27 cellular contexts compared by ENCODE assay signal in genomic region chr3:107644631-107645030, GRCh38.
DNase-seq lines count a peak whose midpoint lies in the region; ATAC-seq and TF ChIP-seq lines count a peak whose summit lies in the region.
"Had no signal": no experiment of that assay in that cellular context is flagged by ENCODE, and none has a peak within 500 bp of the region (broad histone marks: within the 10 kb centered on the region; RNA-seq: fewer than 3 reads in every experiment).

No MANE protein-coding gene starts in this region.

- WGBS in mammary epithelial cell (ENCODE audit: low coverage, missing lambda C conversion rate): 48% methylated on average over 3 of the region's 3 CpGs
- WGBS in SK-N-SH (ENCODE audit: low lambda C conversion rate): 61% methylated on average over 3 of the region's 3 CpGs

- H3K27ac ChIP-seq in mammary epithelial cell (ENCODE audit: insufficient read depth, low read depth, low read length) (no peak overlapping the region), breast epithelium (no peak overlapping the region), SK-N-SH (ENCODE audit: low read depth in 2 of 2, low read length in 1 of 2) (peak overlapping the region in 1 of 2 experiments; percentile 30; a peak in 2 of 4 replicates), fibroblast of lung (ENCODE audit: insufficient read depth, low read length) (no peak overlapping the region)
- H3K27ac ChIP-seq: colonic mucosa, left lung, pancreas, suprapubic skin, uterus had no signal

- H3K4me1 ChIP-seq in mammary epithelial cell (ENCODE audit: insufficient read depth, low read length) (peaks cover 2% of the 10 kb centered on the region), breast epithelium (no peaks in the 10 kb centered on the region), SK-N-SH (ENCODE audit: control insufficient read depth in 1 of 2, insufficient read depth in 2 of 2, low read depth in 1 of 2, low read length in 1 of 2) (peaks cover 0 to 14% of the 10 kb centered on the region in 2 experiments; a peak in 2 of 4 replicates), fibroblast of lung (ENCODE audit: control insufficient read depth, extremely low read depth, insufficient read depth, low read length) (no peaks in the 10 kb centered on the region)
- H3K4me1 ChIP-seq: colonic mucosa, left lung, pancreas, uterus had no signal

- H3K36me3 ChIP-seq in mammary epithelial cell (ENCODE audit: insufficient read depth, low read length): peaks cover 3% of the 10 kb centered on the region
- H3K36me3 ChIP-seq in breast epithelium: no peaks in the 10 kb centered on the region
- H3K36me3 ChIP-seq in SK-N-SH (replicated peaks in 1 of 2; ENCODE audit: control insufficient read depth in 1 of 2, insufficient read depth in 2 of 2, low read length in 1 of 2): peaks cover 0 to 12% of the 10 kb centered on the region in 2 experiments
- H3K36me3 ChIP-seq in fibroblast of lung (ENCODE audit: control insufficient read depth, insufficient read depth, low read length): no peaks in the 10 kb centered on the region
- H3K36me3 ChIP-seq: colonic mucosa, left lung, pancreas, suprapubic skin, uterus had no signal

- TF ChIP-seq POLR2A in breast epithelium (IDR thresholded peaks at IDR 0.05): no peak

- no peaks in the 10 kb centered on the region for H3K9me2 ChIP-seq in SK-N-SH

- no peaks in the 10 kb centered on the region for H3K36me3 Mint-ChIP-seq in stimulated activated effector memory CD8-positive, alpha-beta T cell treated with anti-CD3 and anti-CD28 coated beads, Interleukin-12 subunit alpha, Interleukin-12 subunit beta, amount 100 ng/mL, for 72 hours
- H3K36me3 Mint-ChIP-seq in natural killer cell (no peaks in the 10 kb centered on the region), CD14-positive monocyte (peaks cover 15% of the 10 kb centered on the region in 2 donors)

- TF ChIP-seq RAD21 in SK-N-SH (IDR thresholded peaks at IDR 0.05; ENCODE audit: low read length): no peak

- intact Hi-C loops in mammary epithelial cell (cut with micrococcal nuclease) (no loop called here), breast epithelium (cut with DNase I; ENCODE audit: low total_unique reads) (no loop called here), natural killer cell (cut with micrococcal nuclease) (no loop called here), CD14-positive monocyte (cut with micrococcal nuclease) (no loop called here)

- H3K4me3 ChIP-seq in mammary epithelial cell (replicated peaks in 1 of 3; ENCODE audit: insufficient read depth in 1 of 3, low read depth in 2 of 3, low read length in 3 of 3) (peak overlapping the region in 1 of 3 experiments; percentile 7), breast epithelium (no peak overlapping the region), SK-N-SH (ENCODE audit: low read depth in 2 of 2, low read length in 1 of 2) (no peak overlapping the region), fibroblast of lung (replicated peaks in 1 of 4; ENCODE audit: control extremely low read depth in 1 of 4, insufficient read depth in 1 of 4, low read depth in 3 of 4, low read length in 4 of 4) (no peak overlapping the region)
- H3K4me3 ChIP-seq: colonic mucosa, left lung, pancreas, suprapubic skin, uterus had no signal

- no peaks in the 10 kb centered on the region for H3K27me3 ChIP-seq in mammary epithelial cell (ENCODE audit: insufficient read depth, low read length)
- H3K27me3 ChIP-seq in breast epithelium: no peaks in the 10 kb centered on the region
- H3K27me3 ChIP-seq in SK-N-SH (ENCODE audit: insufficient read depth): no peaks in the 10 kb centered on the region
- H3K27me3 ChIP-seq in fibroblast of lung (ENCODE audit: control insufficient read depth, insufficient read depth, low read length): no peaks in the 10 kb centered on the region
- H3K27me3 ChIP-seq: colonic mucosa, left lung, pancreas, suprapubic skin, uterus had no signal

- H3K4me3 Mint-ChIP-seq in stimulated activated effector memory CD8-positive, alpha-beta T cell treated with anti-CD3 and anti-CD28 coated beads, Interleukin-12 subunit alpha, Interleukin-12 subunit beta, amount 100 ng/mL, for 72 hours: no peak overlapping the region
- H3K4me3 Mint-ChIP-seq in natural killer cell: no peak overlapping the region
- H3K4me3 Mint-ChIP-seq in CD14-positive monocyte: no peak overlapping the region
- H3K4me3 Mint-ChIP-seq: activated CD8-positive, alpha-beta T cell treated with anti-CD3 and anti-CD28 coated beads, Interleukin-2, amount 10 ng/mL, durations not matched to agents 7 days and 5 days; activated T-cell treated with anti-CD3 and anti-CD28 coated beads, Interleukin-2, amount 50 U/mL, for 4 hours; brain; endodermal cell; nephron had no signal

- POLR2A ChIA-PET in SK-N-SH (lab: Yijun Ruan, JAX): no interaction called here

- peaks cover 3% of the 10 kb centered on the region for H3F3A ChIP-seq in SK-N-SH (replicated peaks; ENCODE audit: insufficient read depth)

- peaks cover 15% of the 10 kb centered on the region for H3K4me1 Mint-ChIP-seq in stimulated activated effector memory CD8-positive, alpha-beta T cell treated with anti-CD3 and anti-CD28 coated beads, Interleukin-12 subunit alpha, Interleukin-12 subunit beta, amount 100 ng/mL, for 72 hours
- H3K4me1 Mint-ChIP-seq in natural killer cell (peaks cover 13 to 36% of the 10 kb centered on the region in 2 donors), CD14-positive monocyte (peaks cover 22% of the 10 kb centered on the region)

- TF ChIP-seq CTCF in mammary epithelial cell (conservative IDR thresholded peaks at IDR 0.05 in 1 of 2, IDR thresholded peaks at IDR 0.05 in 1 of 2; ENCODE audit: extremely low read depth in 1 of 2, insufficient read depth in 1 of 2, low read depth in 1 of 2, low read length in 2 of 2) (no peak), breast epithelium (IDR thresholded peaks at IDR 0.05) (no peak), SK-N-SH (IDR thresholded peaks at IDR 0.05) (no peak), fibroblast of lung (conservative IDR thresholded peaks at IDR 0.05 in 1 of 2, IDR thresholded peaks at IDR 0.05 in 1 of 2; ENCODE audit: low read depth in 1 of 2, low read length in 2 of 2) (no peak), natural killer cell (IDR thresholded peaks at IDR 0.05) (no peak), CD14-positive monocyte (IDR thresholded peaks at IDR 0.05) (no peak)

- dilution Hi-C loops in mammary epithelial cell (cut with HindIII; ENCODE audit: low sequenced_read_pairs): no loop called here

- DNase-seq in mammary epithelial cell: peak; percentile 57
- no peak for DNase-seq in breast epithelium (ENCODE audit: low spot score in 2 of 2)
- no peak for DNase-seq in SK-N-SH
- no peak for DNase-seq in fibroblast of lung (ENCODE audit: low read depth in 2 of 2)
- no peak for DNase-seq in stimulated activated effector memory CD8-positive, alpha-beta T cell treated with anti-CD3 and anti-CD28 coated beads, Interleukin-12 subunit alpha, Interleukin-12 subunit beta, amount 100 ng/mL, for 72 hours (ENCODE audit: low spot score in 2 of 2)
- no peak for DNase-seq in natural killer cell
- no peak for DNase-seq in CD14-positive monocyte (ENCODE audit: low spot score)
- DNase-seq: activated CD8-positive, alpha-beta T cell treated with anti-CD3 and anti-CD28 coated beads, Interleukin-2, amount 10 ng/mL, durations not matched to agents 7 days and 5 days; activated naive CD4-positive, alpha-beta T cell treated with anti-CD3 and anti-CD28 coated beads, Interleukin-2, amount 50 U/mL, for 16 hours; activated T-cell treated with anti-CD3 and anti-CD28 coated beads, Interleukin-2, amount 50 U/mL, for 4 hours; colonic mucosa; DND-41; endodermal cell; GOT3; left lung; midbrain; MM.1S; NCI-H1436; NCI-H524 treated with DMSO at 0.1 percent for 48 hours; pancreas; T-helper 9 cell; uterus had no signal

- H3K4me2 ChIP-seq in mammary epithelial cell (ENCODE audit: insufficient read depth, low read depth, low read length): peak overlapping the region; percentile 28
- H3K4me2 ChIP-seq in SK-N-SH: no peak overlapping the region
- peak overlapping the region; percentile 32 for H3K4me2 ChIP-seq in fibroblast of lung (ENCODE audit: extremely low read depth, insufficient read depth, low read length)

- CTCF ChIA-PET in mammary epithelial cell (lab: Charles Lee; ENCODE audit: low non-redundant PET): interaction anchor here (0.6 to 0.7 kb wide), 2 partner anchors 11 to 15 kb away, joined by 3 read pairs; no protein-coding TSS in a partner anchor
- CTCF ChIA-PET in SK-N-SH (lab: Yijun Ruan, JAX): interaction anchor here (1.0 to 5.3 kb wide), 2 partner anchors 13 to 16 kb away, joined by 4 to 30 read pairs; no protein-coding TSS in a partner anchor

- in situ Hi-C loops in mammary epithelial cell (cut with MboI; ENCODE audit: low sequenced_read_pairs in 2 of 2): no loop called here

- no peaks in the 10 kb centered on the region for H3K9me3 Mint-ChIP-seq in stimulated activated effector memory CD8-positive, alpha-beta T cell treated with anti-CD3 and anti-CD28 coated beads, Interleukin-12 subunit alpha, Interleukin-12 subunit beta, amount 100 ng/mL, for 72 hours
- no peaks in the 10 kb centered on the region for H3K9me3 Mint-ChIP-seq in natural killer cell
- H3K9me3 Mint-ChIP-seq in CD14-positive monocyte: no peaks in the 10 kb centered on the region
- H3K9me3 Mint-ChIP-seq: activated T-cell treated with anti-CD3 and anti-CD28 coated beads, Interleukin-2, amount 50 U/mL, for 4 hours had no signal

- peak; percentile 45 for ATAC-seq in stimulated activated effector memory CD8-positive, alpha-beta T cell treated with anti-CD3 and anti-CD28 coated beads, Interleukin-12 subunit alpha, Interleukin-12 subunit beta, amount 100 ng/mL, for 72 hours
- ATAC-seq in HG03520 (IDR thresholded peaks at IDR 0.05; ENCODE audit: unreplicated experiment) (no peak), natural killer cell (no peak)
- ATAC-seq: activated CD8-positive, alpha-beta T cell treated with anti-CD3 and anti-CD28 coated beads, Interleukin-2, amount 10 ng/mL, durations not matched to agents 7 days and 5 days; activated T-cell treated with anti-CD3 and anti-CD28 coated beads, Interleukin-2, amount 50 U/mL, for 4 hours; left lung; pancreas; sciatic nerve had no signal

- no TSS peak for BruUV-seq in mammary epithelial cell (replicated peaks; lab: Mats Ljungman, UMichigan)

- no peak overlapping the region for H3K27ac Mint-ChIP-seq in stimulated activated effector memory CD8-positive, alpha-beta T cell treated with anti-CD3 and anti-CD28 coated beads, Interleukin-12 subunit alpha, Interleukin-12 subunit beta, amount 100 ng/mL, for 72 hours
- H3K27ac Mint-ChIP-seq in natural killer cell (no peak overlapping the region), CD14-positive monocyte (no peak overlapping the region)
- H3K27ac Mint-ChIP-seq: activated CD8-positive, alpha-beta T cell treated with anti-CD3 and anti-CD28 coated beads, Interleukin-2, amount 10 ng/mL, durations not matched to agents 7 days and 5 days; endodermal cell; nephron had no signal

- H3K79me2 ChIP-seq in mammary epithelial cell (ENCODE audit: insufficient read depth, low read length) (peaks cover 12% of the 10 kb centered on the region), SK-N-SH (ENCODE audit: insufficient read depth) (no peaks in the 10 kb centered on the region; the same call in 1 of the 2 replicates), fibroblast of lung (ENCODE audit: control insufficient read depth, insufficient read depth, low read length) (no peaks in the 10 kb centered on the region)

- H3K9ac ChIP-seq in mammary epithelial cell (ENCODE audit: insufficient read depth, low read length) (no peak overlapping the region), SK-N-SH (no peak overlapping the region), fibroblast of lung (ENCODE audit: insufficient read depth, low read length) (no peak overlapping the region)

- no peaks in the 10 kb centered on the region for H3K27me3 Mint-ChIP-seq in natural killer cell (ENCODE audit: low read depth in 2 of 2)
- no peaks in the 10 kb centered on the region for H3K27me3 Mint-ChIP-seq in CD14-positive monocyte (ENCODE audit: low read depth in 3 of 3)
- H3K27me3 Mint-ChIP-seq: brain had no signal

- H4K20me1 ChIP-seq in mammary epithelial cell (ENCODE audit: insufficient read depth, low read length) (no peaks in the 10 kb centered on the region), SK-N-SH (ENCODE audit: insufficient read depth) (no peaks in the 10 kb centered on the region), fibroblast of lung (ENCODE audit: control insufficient read depth, extremely low read depth, insufficient read depth, low read length) (no peaks in the 10 kb centered on the region)

- H2AFZ ChIP-seq in mammary epithelial cell (ENCODE audit: low read depth, low read length) (no peak overlapping the region), SK-N-SH (ENCODE audit: low read depth) (no peak overlapping the region), fibroblast of lung (ENCODE audit: low read length) (no peak overlapping the region)

- H3K9me3 ChIP-seq in mammary epithelial cell (replicated peaks; ENCODE audit: insufficient read depth, low read length) (no peaks in the 10 kb centered on the region), breast epithelium (no peaks in the 10 kb centered on the region), SK-N-SH (no peaks in the 10 kb centered on the region), fibroblast of lung (ENCODE audit: control insufficient read depth, insufficient read depth, low read depth, low read length) (no peaks in the 10 kb centered on the region)
- H3K9me3 ChIP-seq: colonic mucosa, left lung, pancreas, suprapubic skin, uterus had no signal

- no peak for TF ChIP-seq EP300 in SK-N-SH (IDR thresholded peaks at IDR 0.05; ENCODE audit: borderline replicate concordance in 1 of 2, low read depth in 1 of 2, low read length in 1 of 2)
